Comparison of ENCODE assay signal across 1 cellular context in the genomic region with DNA sequence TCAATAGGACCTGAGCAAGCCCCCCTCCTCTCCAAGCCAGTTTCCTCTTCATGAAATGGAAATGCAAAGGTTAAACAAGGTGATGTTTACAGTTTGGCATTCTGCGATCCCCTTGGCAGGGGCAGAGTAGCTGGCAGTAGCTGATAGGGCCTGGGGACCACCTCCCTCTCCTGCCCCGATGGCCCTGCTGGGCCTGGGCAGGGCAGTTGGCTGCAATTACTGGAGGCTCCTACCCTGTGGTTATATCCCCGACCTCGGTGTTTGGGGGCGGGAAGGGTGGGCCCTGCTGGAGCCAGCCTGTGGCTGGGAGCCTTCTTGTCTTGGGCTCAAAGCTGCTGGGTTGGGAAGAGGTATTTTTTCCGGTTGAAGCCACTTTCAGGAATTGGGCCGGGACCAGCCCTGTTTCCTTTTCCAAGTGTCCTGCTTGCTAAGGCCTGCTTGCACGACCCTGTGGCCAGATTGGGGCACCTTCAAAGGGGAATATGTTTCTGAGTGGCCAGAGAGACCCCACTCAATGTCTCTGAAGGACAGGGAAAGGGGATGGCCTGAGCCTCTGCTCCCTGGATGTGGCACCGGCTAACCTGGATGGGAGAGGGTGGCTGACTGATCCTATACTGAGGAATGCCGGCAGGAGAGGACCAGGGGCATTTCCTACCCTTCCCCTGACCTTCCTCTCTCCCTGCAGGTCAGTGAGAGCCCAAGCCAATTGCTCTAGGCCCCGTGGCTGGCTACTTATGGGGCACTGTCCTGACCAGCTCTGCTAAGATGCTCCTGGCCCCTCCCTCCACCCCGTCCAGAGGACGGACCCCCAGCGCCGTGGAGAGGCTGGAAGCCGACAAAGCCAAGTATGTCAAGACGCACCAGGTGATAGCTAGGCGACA.
TF ChIP-seq lines count a peak whose summit lies in the region.

No MANE protein-coding gene starts in this region.

TF ChIP-seq in liver, 16 proteins besides CTCF, POLR2A, EP300 and RAD21 (continued from another document):
- TF ChIP-seq, protein P1, sequence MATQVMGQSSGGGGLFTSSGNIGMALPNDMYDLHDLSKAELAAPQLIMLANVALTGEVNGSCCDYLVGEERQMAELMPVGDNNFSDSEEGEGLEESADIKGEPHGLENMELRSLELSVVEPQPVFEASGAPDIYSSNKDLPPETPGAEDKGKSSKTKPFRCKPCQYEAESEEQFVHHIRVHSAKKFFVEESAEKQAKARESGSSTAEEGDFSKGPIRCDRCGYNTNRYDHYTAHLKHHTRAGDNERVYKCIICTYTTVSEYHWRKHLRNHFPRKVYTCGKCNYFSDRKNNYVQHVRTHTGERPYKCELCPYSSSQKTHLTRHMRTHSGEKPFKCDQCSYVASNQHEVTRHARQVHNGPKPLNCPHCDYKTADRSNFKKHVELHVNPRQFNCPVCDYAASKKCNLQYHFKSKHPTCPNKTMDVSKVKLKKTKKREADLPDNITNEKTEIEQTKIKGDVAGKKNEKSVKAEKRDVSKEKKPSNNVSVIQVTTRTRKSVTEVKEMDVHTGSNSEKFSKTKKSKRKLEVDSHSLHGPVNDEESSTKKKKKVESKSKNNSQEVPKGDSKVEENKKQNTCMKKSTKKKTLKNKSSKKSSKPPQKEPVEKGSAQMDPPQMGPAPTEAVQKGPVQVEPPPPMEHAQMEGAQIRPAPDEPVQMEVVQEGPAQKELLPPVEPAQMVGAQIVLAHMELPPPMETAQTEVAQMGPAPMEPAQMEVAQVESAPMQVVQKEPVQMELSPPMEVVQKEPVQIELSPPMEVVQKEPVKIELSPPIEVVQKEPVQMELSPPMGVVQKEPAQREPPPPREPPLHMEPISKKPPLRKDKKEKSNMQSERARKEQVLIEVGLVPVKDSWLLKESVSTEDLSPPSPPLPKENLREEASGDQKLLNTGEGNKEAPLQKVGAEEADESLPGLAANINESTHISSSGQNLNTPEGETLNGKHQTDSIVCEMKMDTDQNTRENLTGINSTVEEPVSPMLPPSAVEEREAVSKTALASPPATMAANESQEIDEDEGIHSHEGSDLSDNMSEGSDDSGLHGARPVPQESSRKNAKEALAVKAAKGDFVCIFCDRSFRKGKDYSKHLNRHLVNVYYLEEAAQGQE (IDR thresholded peaks at IDR 0.05): no peak
- TF ChIP-seq TAF1 (conservative IDR thresholded peaks at IDR 0.05): no peak
- TF ChIP-seq FOXA2 (IDR thresholded peaks at IDR 0.05): no peak
- no peak for TF ChIP-seq HNF4A (conservative IDR thresholded peaks at IDR 0.05)
- no peak for TF ChIP-seq EGR1 (IDR thresholded peaks at IDR 0.05; ENCODE audit: low read depth in 2 of 2)
- no peak for TF ChIP-seq FOXA1 (IDR thresholded peaks at IDR 0.05)
- TF ChIP-seq YY1 (IDR thresholded peaks at IDR 0.05): no peak
- TF ChIP-seq RXRA (IDR thresholded peaks at IDR 0.05): no peak
